In the genomic region with DNA sequence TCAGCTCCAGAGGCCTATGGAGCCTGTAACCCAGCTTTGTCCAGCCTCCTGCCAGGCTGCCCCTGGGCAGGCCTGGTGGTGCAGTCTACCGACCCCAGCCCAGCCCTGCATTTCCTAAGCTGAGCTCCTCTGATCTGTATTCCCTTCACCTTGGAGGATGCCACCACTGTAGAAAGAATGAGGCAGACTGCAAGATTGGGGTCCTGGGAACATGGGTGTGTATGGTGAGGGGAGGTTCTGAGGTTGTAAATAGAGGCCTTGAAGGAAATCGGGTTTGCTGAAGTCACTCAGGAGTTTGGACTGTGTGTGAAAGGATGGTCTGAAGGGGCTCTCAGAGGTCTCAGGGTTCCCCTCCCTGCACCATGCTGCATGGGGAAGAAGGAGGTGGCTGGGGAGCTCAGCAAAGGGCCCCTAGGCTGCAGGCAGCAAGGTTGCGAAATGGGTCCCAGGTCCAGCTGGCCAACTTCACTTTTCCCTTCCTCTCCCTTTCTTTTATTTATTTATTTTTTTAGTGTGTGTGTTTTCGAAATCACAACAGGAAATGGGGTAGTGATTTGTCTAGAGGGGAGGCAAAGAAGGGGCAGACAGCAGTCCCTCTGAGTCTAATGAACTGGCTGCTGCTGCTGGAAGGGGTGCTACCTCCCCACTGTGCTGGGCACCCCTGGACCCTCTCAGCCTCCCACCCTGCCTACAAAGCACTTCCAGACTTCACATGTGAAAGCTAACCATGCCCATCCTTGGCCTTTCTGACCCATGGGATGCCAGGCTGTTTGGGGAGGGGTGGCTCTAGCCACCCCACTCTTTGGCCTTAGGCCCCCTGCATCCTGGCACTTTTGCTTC, we compare ENCODE assay signal across 12 cellular contexts. TPM values are rescaled to one million over a fixed set of nuclear protein-coding genes. Genes with fewer than 3 reads are reported as not detected.
DNase-seq lines count a peak whose midpoint lies in the region; ATAC-seq and TF ChIP-seq lines count a peak whose summit lies in the region.
"Had no signal": no experiment of that assay in that cellular context is flagged by ENCODE, and none has a peak within 500 bp of the region (broad histone marks: within the 10 kb centered on the region; RNA-seq: fewer than 3 reads in every experiment).

No MANE protein-coding gene starts in this region.

- ATAC-seq in lung (ENCODE audit: insufficient read depth, low FRiP score) (peak; percentile 19), HG03520 (IDR thresholded peaks at IDR 0.05; ENCODE audit: unreplicated experiment) (no peak)
- ATAC-seq: HCT116 had no signal

- H3K9me3 ChIP-seq in lung (ENCODE audit: control insufficient read depth in 2 of 2, insufficient read depth in 1 of 2, low read length in 1 of 2) (no peaks in the 10 kb centered on the region), tibial artery (no peaks in the 10 kb centered on the region)

- peaks cover 32% of the 10 kb centered on the region for H3K36me3 Mint-ChIP-seq in chondrocyte (ENCODE audit: low read depth)

- H3K9me3 Mint-ChIP-seq in chondrocyte (ENCODE audit: low read depth): no peaks in the 10 kb centered on the region

- H3K27ac ChIP-seq in lung (ENCODE audit: low read depth in 1 of 2, low read length in 1 of 2) (peak overlapping the region; percentile 68 to 86), tibial artery (peak overlapping the region; percentile 73 to 85)

- TF ChIP-seq CTCF in chondrocyte (IDR thresholded peaks at IDR 0.05) (no peak), lung (IDR thresholded peaks at IDR 0.05; ENCODE audit: control extremely low read depth, extremely low read depth) (no peak), tibial artery (IDR thresholded peaks at IDR 0.05) (no peak)

- H3K27ac Mint-ChIP-seq in chondrocyte (ENCODE audit: unreplicated experiment): peak overlapping the region; percentile 89

- TF ChIP-seq EP300 in Ishikawa (IDR thresholded peaks at IDR 0.05; ENCODE audit: borderline replicate concordance): no peak

- DNase-seq in chondrocyte (ENCODE audit: low spot score) (no peak), lung (ENCODE audit: low spot score) (no peak), tibial artery (peak; percentile 87 to 90), germinal center (ENCODE audit: low spot score) (no peak), NCI-H1048 (lab: John Stamatoyannopoulos, UW) (no peak), retina (no peak)
- DNase-seq: activated naive CD4-positive, alpha-beta T cell; stimulated activated CD4-positive, alpha-beta T cell treated with anti-CD3 and anti-CD28 coated beads, Interleukin-2, amount 100 ng/mL, for 48 hours had no signal

- no peak for TF ChIP-seq RAD21 in Ishikawa (IDR thresholded peaks at IDR 0.05; ENCODE audit: low read depth)

- H3K4me3 Mint-ChIP-seq in chondrocyte (ENCODE audit: unreplicated experiment): no peak overlapping the region

- H3K4me1 ChIP-seq in lung (ENCODE audit: control insufficient read depth in 2 of 2, insufficient read depth in 2 of 2, low read length in 2 of 2): peaks cover 17 to 26% of the 10 kb centered on the region in 2 donors
- peaks cover 4 to 91% (median 88%) of the 10 kb centered on the region in 4 donors for H3K4me1 ChIP-seq in tibial artery

- intact Hi-C loops in tibial artery (cut with DNase I; ENCODE audit: low total_unique reads): no loop called here

- H3K4me3 ChIP-seq in lung (no peak overlapping the region), tibial artery (no peak overlapping the region)

- H3K27me3 ChIP-seq in lung (ENCODE audit: control insufficient read depth, insufficient read depth) (no peaks in the 10 kb centered on the region), tibial artery (no peaks in the 10 kb centered on the region)

- H3K36me3 ChIP-seq in lung (ENCODE audit: control insufficient read depth in 2 of 2, insufficient read depth in 2 of 2, low read length in 2 of 2) (peaks cover 0 to 15% of the 10 kb centered on the region in 2 donors), tibial artery (peaks cover 26 to 48% (median 43%) of the 10 kb centered on the region in 3 donors)

- no peaks in the 10 kb centered on the region for H3K27me3 Mint-ChIP-seq in chondrocyte (ENCODE audit: low read depth)

- 36 to 37% methylated on average over 4 of the region's 4 CpGs for WGBS in lung, 2 donors

- peaks cover 86% of the 10 kb centered on the region for H3K4me1 Mint-ChIP-seq in chondrocyte (ENCODE audit: low read depth)

TF ChIP-seq in Ishikawa, 13 proteins besides CTCF, POLR2A, EP300 and RAD21:
- no peak for TF ChIP-seq CREB1 (IDR thresholded peaks at IDR 0.05; ENCODE audit: low read depth)
- TF ChIP-seq CEBPB (IDR thresholded peaks at IDR 0.05): peak; percentile 50; the same call in 1 of the 2 replicates
- TF ChIP-seq, protein P1, sequence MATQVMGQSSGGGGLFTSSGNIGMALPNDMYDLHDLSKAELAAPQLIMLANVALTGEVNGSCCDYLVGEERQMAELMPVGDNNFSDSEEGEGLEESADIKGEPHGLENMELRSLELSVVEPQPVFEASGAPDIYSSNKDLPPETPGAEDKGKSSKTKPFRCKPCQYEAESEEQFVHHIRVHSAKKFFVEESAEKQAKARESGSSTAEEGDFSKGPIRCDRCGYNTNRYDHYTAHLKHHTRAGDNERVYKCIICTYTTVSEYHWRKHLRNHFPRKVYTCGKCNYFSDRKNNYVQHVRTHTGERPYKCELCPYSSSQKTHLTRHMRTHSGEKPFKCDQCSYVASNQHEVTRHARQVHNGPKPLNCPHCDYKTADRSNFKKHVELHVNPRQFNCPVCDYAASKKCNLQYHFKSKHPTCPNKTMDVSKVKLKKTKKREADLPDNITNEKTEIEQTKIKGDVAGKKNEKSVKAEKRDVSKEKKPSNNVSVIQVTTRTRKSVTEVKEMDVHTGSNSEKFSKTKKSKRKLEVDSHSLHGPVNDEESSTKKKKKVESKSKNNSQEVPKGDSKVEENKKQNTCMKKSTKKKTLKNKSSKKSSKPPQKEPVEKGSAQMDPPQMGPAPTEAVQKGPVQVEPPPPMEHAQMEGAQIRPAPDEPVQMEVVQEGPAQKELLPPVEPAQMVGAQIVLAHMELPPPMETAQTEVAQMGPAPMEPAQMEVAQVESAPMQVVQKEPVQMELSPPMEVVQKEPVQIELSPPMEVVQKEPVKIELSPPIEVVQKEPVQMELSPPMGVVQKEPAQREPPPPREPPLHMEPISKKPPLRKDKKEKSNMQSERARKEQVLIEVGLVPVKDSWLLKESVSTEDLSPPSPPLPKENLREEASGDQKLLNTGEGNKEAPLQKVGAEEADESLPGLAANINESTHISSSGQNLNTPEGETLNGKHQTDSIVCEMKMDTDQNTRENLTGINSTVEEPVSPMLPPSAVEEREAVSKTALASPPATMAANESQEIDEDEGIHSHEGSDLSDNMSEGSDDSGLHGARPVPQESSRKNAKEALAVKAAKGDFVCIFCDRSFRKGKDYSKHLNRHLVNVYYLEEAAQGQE (IDR thresholded peaks at IDR 0.05; ENCODE audit: low read depth): no peak

RNA-seq across cellular contexts. Expression of a gene that starts 1.3 kb away (rescaled TPM):
- not detected in 3 replicates for total RNA-seq in chondrocyte
- not detected for total RNA-seq in lung
- polyA plus RNA-seq in lung: not detected
- total RNA-seq: SK-MEL-5 had no signal

RNA-seq across cellular contexts. Expression of a gene that starts 20.4 kb away (rescaled TPM):
- total RNA-seq in chondrocyte (448 to 583 TPM (median 463 TPM) in 3 replicates), lung (100 to 1,000 TPM; 166 to 338 TPM)
- polyA plus RNA-seq in lung: 10 to 100 TPM; 52.6 to 77.4 TPM

RNA-seq across cellular contexts. Expression of a gene that starts 37.5 kb away (rescaled TPM):
- 89.4 to 101 TPM (median 94.2 TPM) in 3 replicates for total RNA-seq in chondrocyte
- total RNA-seq in lung: 100 to 1,000 TPM; 118 to 216 TPM
- polyA plus RNA-seq in lung: 100 to 1,000 TPM; 150 to 199 TPM

RNA-seq across cellular contexts. Expression of a gene that starts 59.8 kb away (rescaled TPM):
- total RNA-seq in chondrocyte (30.7 to 32.5 TPM (median 31.1 TPM) in 3 replicates), lung (10 to 100 TPM; 45.2 to 51.3 TPM)
- 10 to 100 TPM; 16.7 to 32.5 TPM for polyA plus RNA-seq in lung

Comparison
In these comparisons a context has a peak if more than half of its experiments do, and no peak if none do; other contexts are left out.
1. DNase-seq: peak in tibial artery (2 of 2); none in chondrocyte (single experiment), lung (single experiment), germinal center (single experiment), NCI-H1048 (single experiment) and retina (single experiment).